Comparison of ENCODE assay signal across 8 cellular contexts in the genomic region with DNA sequence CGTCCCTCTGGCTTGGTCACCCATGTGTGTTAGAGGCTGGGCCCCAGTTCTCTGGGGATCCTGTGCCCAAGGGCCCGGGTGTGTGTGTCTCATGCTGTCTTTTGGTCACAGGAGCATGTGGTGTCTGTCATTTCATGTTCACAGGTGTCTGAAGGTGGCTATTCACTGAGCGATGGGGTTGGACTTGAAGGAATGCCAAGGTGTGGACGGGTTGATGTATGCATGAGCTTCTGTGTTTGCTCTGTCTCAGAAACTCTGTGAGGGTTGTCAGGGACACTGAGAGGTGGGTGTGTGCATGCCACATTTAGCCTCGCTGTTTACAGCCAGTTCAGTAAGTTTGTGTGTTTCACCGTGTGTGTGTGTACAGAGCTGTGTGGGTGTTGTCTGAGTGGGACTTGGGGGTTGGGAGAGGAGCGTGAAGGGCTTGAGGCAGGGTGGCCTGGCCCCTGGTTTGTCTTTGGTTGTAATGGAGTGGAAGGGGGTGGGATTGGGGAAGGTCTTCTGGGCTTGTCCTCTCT.
A peak's percentile ranks its signal among the peaks of the same experiment; 100 is the strongest.
DNase-seq lines count a peak whose midpoint lies in the region; ATAC-seq and TF ChIP-seq lines count a peak whose summit lies in the region.

No MANE protein-coding gene starts in this region.

- TF ChIP-seq CTCF in 22Rv1 (IDR thresholded peaks at IDR 0.05) (no peak), fibroblast of mammary gland (conservative IDR thresholded peaks at IDR 0.05; ENCODE audit: control insufficient read depth, insufficient read depth, low read depth, low read length) (no peak)

- peak overlapping the region; percentile 98 for H3K27ac ChIP-seq in 22Rv1

- no peaks in the 10 kb centered on the region for H3K9me3 ChIP-seq in neuron (ENCODE audit: low read length)

- H3K4me3 ChIP-seq in fibroblast of mammary gland (ENCODE audit: control insufficient read depth, low read depth, low read length) (peak overlapping the region; percentile 47), neuron (ENCODE audit: low read length) (peak overlapping the region; percentile 69)

- no peaks in the 10 kb centered on the region for H3K27me3 ChIP-seq in neuron (ENCODE audit: insufficient read depth, low read length)

- H3K4me1 ChIP-seq in neuron (ENCODE audit: insufficient read depth, low read length) = peaks cover 45% of the 10 kb centered on the region

- H3K36me3 ChIP-seq in neuron (ENCODE audit: insufficient read depth, low read length) = peaks cover 33% of the 10 kb centered on the region

- H2AFZ ChIP-seq in neuron (ENCODE audit: low read depth, low read length) = no peak overlapping the region

- DNase-seq in GDM1 (lab: John Stamatoyannopoulos, UW) (peak; percentile 0), fibroblast of mammary gland (ENCODE audit: low read depth) (no peak)
- no peak for DNase-seq in stimulated activated CD4-positive, alpha-beta T cell treated with anti-CD3 and anti-CD28 coated beads, Interleukin-4, amount 100 ng/mL, for 4 hours

- ATAC-seq in SK-N-SH treated with all-trans-retinoic acid at 6 μM for 48 hours = peak; percentile 21
- ATAC-seq in HG02763 (IDR thresholded peaks at IDR 0.05; ENCODE audit: unreplicated experiment) = no peak
- no peak for ATAC-seq in GM21515 (IDR thresholded peaks at IDR 0.05; ENCODE audit: unreplicated experiment)

TF ChIP-seq in SK-N-SH treated with all-trans-retinoic acid at 6 μM for 48 hours, 23 proteins besides CTCF, POLR2A, EP300 and RAD21:
- TF ChIP-seq GLIS3 (CRISPR knock-in tag; IDR thresholded peaks at IDR 0.05) (no peak), TOX (CRISPR knock-in tag; IDR thresholded peaks at IDR 0.05; ENCODE audit: borderline replicate concordance) (no peak), OSR1 (CRISPR knock-in tag; IDR thresholded peaks at IDR 0.05) (no peak), ESRRG (CRISPR knock-in tag; IDR thresholded peaks at IDR 0.05) (no peak), SNAI2 (CRISPR knock-in tag; IDR thresholded peaks at IDR 0.05) (no peak), ZC3H10 (CRISPR knock-in tag; IDR thresholded peaks at IDR 0.05) (no peak), ZFP30 (CRISPR knock-in tag; IDR thresholded peaks at IDR 0.05) (no peak), TCF4 (CRISPR knock-in tag; IDR thresholded peaks at IDR 0.05; ENCODE audit: borderline replicate concordance) (no peak)
- TF ChIP-seq, protein P1, sequence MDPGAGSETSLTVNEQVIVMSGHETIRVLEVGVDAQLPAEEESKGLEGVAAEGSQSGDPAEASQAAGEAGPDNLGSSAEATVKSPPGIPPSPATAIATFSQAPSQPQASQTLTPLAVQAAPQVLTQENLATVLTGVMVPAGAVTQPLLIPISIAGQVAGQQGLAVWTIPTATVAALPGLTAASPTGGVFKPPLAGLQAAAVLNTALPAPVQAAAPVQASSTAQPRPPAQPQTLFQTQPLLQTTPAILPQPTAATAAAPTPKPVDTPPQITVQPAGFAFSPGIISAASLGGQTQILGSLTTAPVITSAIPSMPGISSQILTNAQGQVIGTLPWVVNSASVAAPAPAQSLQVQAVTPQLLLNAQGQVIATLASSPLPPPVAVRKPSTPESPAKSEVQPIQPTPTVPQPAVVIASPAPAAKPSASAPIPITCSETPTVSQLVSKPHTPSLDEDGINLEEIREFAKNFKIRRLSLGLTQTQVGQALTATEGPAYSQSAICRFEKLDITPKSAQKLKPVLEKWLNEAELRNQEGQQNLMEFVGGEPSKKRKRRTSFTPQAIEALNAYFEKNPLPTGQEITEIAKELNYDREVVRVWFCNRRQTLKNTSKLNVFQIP (CRISPR knock-in tag; IDR thresholded peaks at IDR 0.05; ENCODE audit: borderline replicate concordance, low read depth) = no peak
- TF ChIP-seq, protein P2, sequence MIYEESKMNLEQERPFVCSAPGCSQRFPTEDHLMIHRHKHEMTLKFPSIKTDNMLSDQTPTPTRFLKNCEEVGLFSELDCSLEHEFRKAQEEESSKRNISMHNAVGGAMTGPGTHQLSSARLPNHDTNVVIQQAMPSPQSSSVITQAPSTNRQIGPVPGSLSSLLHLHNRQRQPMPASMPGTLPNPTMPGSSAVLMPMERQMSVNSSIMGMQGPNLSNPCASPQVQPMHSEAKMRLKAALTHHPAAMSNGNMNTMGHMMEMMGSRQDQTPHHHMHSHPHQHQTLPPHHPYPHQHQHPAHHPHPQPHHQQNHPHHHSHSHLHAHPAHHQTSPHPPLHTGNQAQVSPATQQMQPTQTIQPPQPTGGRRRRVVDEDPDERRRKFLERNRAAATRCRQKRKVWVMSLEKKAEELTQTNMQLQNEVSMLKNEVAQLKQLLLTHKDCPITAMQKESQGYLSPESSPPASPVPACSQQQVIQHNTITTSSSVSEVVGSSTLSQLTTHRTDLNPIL (CRISPR knock-in tag; IDR thresholded peaks at IDR 0.05; ENCODE audit: low read depth) = no peak
- TF ChIP-seq, protein P3, sequence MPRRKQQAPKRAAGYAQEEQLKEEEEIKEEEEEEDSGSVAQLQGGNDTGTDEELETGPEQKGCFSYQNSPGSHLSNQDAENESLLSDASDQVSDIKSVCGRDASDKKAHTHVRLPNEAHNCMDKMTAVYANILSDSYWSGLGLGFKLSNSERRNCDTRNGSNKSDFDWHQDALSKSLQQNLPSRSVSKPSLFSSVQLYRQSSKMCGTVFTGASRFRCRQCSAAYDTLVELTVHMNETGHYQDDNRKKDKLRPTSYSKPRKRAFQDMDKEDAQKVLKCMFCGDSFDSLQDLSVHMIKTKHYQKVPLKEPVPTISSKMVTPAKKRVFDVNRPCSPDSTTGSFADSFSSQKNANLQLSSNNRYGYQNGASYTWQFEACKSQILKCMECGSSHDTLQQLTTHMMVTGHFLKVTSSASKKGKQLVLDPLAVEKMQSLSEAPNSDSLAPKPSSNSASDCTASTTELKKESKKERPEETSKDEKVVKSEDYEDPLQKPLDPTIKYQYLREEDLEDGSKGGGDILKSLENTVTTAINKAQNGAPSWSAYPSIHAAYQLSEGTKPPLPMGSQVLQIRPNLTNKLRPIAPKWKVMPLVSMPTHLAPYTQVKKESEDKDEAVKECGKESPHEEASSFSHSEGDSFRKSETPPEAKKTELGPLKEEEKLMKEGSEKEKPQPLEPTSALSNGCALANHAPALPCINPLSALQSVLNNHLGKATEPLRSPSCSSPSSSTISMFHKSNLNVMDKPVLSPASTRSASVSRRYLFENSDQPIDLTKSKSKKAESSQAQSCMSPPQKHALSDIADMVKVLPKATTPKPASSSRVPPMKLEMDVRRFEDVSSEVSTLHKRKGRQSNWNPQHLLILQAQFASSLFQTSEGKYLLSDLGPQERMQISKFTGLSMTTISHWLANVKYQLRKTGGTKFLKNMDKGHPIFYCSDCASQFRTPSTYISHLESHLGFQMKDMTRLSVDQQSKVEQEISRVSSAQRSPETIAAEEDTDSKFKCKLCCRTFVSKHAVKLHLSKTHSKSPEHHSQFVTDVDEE (CRISPR knock-in tag; IDR thresholded peaks at IDR 0.05) = no peak
- TF ChIP-seq, protein P4, sequence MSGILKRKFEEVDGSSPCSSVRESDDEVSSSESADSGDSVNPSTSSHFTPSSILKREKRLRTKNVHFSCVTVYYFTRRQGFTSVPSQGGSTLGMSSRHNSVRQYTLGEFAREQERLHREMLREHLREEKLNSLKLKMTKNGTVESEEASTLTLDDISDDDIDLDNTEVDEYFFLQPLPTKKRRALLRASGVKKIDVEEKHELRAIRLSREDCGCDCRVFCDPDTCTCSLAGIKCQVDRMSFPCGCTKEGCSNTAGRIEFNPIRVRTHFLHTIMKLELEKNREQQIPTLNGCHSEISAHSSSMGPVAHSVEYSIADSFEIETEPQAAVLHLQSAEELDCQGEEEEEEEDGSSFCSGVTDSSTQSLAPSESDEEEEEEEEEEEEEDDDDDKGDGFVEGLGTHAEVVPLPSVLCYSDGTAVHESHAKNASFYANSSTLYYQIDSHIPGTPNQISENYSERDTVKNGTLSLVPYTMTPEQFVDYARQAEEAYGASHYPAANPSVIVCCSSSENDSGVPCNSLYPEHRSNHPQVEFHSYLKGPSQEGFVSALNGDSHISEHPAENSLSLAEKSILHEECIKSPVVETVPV (CRISPR knock-in tag; IDR thresholded peaks at IDR 0.05) = no peak
- TF ChIP-seq, protein P5, sequence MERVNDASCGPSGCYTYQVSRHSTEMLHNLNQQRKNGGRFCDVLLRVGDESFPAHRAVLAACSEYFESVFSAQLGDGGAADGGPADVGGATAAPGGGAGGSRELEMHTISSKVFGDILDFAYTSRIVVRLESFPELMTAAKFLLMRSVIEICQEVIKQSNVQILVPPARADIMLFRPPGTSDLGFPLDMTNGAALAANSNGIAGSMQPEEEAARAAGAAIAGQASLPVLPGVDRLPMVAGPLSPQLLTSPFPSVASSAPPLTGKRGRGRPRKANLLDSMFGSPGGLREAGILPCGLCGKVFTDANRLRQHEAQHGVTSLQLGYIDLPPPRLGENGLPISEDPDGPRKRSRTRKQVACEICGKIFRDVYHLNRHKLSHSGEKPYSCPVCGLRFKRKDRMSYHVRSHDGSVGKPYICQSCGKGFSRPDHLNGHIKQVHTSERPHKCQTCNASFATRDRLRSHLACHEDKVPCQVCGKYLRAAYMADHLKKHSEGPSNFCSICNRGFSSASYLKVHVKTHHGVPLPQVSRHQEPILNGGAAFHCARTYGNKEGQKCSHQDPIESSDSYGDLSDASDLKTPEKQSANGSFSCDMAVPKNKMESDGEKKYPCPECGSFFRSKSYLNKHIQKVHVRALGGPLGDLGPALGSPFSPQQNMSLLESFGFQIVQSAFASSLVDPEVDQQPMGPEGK (CRISPR knock-in tag; IDR thresholded peaks at IDR 0.05; ENCODE audit: borderline replicate concordance) = no peak; the same call in 1 of the 2 replicates
